8 cellular contexts compared by ENCODE assay signal in genomic region chr22:21938071-21938822, GRCh38. TPM values are rescaled to one million over a fixed set of nuclear protein-coding genes. Genes with fewer than 3 reads are reported as not detected.
A peak's percentile ranks its signal among the peaks of the same experiment; 100 is the strongest.
DNase-seq lines count a peak whose midpoint lies in the region; ATAC-seq and TF ChIP-seq lines count a peak whose summit lies in the region.

No MANE protein-coding gene starts in this region.

- no peaks in the 10 kb centered on the region for H3K9me3 ChIP-seq in SK-N-MC (ENCODE audit: low read depth, low read length)
- no peaks in the 10 kb centered on the region for H3K9me3 ChIP-seq in osteoblast (ENCODE audit: low read depth, low read length)
- no peaks in the 10 kb centered on the region for H3K9me3 ChIP-seq in testis

- H3K9ac ChIP-seq in SK-N-MC (ENCODE audit: insufficient read length): peak overlapping the region; percentile 80

- peaks cover 24% of the 10 kb centered on the region for H3K27me3 Mint-ChIP-seq in glutamatergic neuron (ENCODE audit: unreplicated experiment)

- ATAC-seq in activated naive CD4-positive, alpha-beta T cell treated with anti-CD3 and anti-CD28 coated beads, Interleukin-2, amount 50 U/mL, for 72 hours: peak; percentile 91 to 97

- no peaks in the 10 kb centered on the region for H3K9me3 Mint-ChIP-seq in activated naive CD4-positive, alpha-beta T cell treated with anti-CD3 and anti-CD28 coated beads, Interleukin-2, amount 50 U/mL, for 72 hours
- H3K9me3 Mint-ChIP-seq in glutamatergic neuron (ENCODE audit: unreplicated experiment): peaks cover 33% of the 10 kb centered on the region

- WGBS in testis, 2 donors: 2 to 4% methylated on average over 18 to 37 of the region's 42 CpGs

- peak overlapping the region; percentile 92 for H3K4me2 ChIP-seq in osteoblast (ENCODE audit: insufficient read depth, low read length)

- intact Hi-C loops in testis (cut with DNase I; ENCODE audit: low total_unique reads): loop anchor here (10.0 kb wide), 1 partner anchor 163 kb away; no protein-coding TSS in a partner anchor

- H3K27ac Mint-ChIP-seq in activated naive CD4-positive, alpha-beta T cell treated with anti-CD3 and anti-CD28 coated beads, Interleukin-2, amount 50 U/mL, for 72 hours: peak overlapping the region; percentile 85 to 94
- peak overlapping the region; percentile 98 for H3K27ac Mint-ChIP-seq in glutamatergic neuron (ENCODE audit: unreplicated experiment)

- H3K4me1 ChIP-seq in osteoblast (ENCODE audit: insufficient read depth, low read length): peaks cover 33% of the 10 kb centered on the region
- H3K4me1 ChIP-seq in testis: peaks cover 21% of the 10 kb centered on the region

- peaks cover 53% of the 10 kb centered on the region for H3K4me1 Mint-ChIP-seq in glutamatergic neuron (ENCODE audit: low read depth, unreplicated experiment)

- H3K4me3 Mint-ChIP-seq in glutamatergic neuron (ENCODE audit: unreplicated experiment): peak overlapping the region; percentile 78

- CTCF ChIA-PET in HEK293T (lab: Yijun Ruan, JAX): interaction anchor here (0.7 to 2.0 kb wide), 12 partner anchors 10 to 240 kb away, joined by 3 to 17 read pairs (median 4); partner anchors contain the start of gene PPM1F

- TF ChIP-seq CTCF in glutamatergic neuron (IDR thresholded peaks at IDR 0.05; ENCODE audit: partially characterized antibody, unreplicated experiment): peak; percentile 100
- peak; percentile 95 for TF ChIP-seq CTCF in osteoblast (IDR thresholded peaks at IDR 0.05; ENCODE audit: extremely low read depth, low read depth, low read length)
- peak; percentile 99 for TF ChIP-seq CTCF in testis (IDR thresholded peaks at IDR 0.05)

- H3K27ac ChIP-seq in SK-N-MC: peak overlapping the region; percentile 87
- H3K27ac ChIP-seq in osteoblast (ENCODE audit: low read depth, low read length): peak overlapping the region; percentile 92
- peak overlapping the region; percentile 89 to 95 for H3K27ac ChIP-seq in testis

- no peaks in the 10 kb centered on the region for H3K27me3 ChIP-seq in osteoblast (ENCODE audit: insufficient read depth, low read length)
- H3K27me3 ChIP-seq in testis: no peaks in the 10 kb centered on the region

- H2AFZ ChIP-seq in osteoblast (ENCODE audit: low read length): peak overlapping the region; percentile 91

- peaks cover 6% of the 10 kb centered on the region; the same call in 1 of the 2 replicates for H3K36me3 ChIP-seq in SK-N-MC (ENCODE audit: insufficient read depth, low read length)
- peaks cover 43% of the 10 kb centered on the region for H3K36me3 ChIP-seq in osteoblast (ENCODE audit: insufficient read depth, low read length)
- H3K36me3 ChIP-seq in testis (ENCODE audit: low read depth, missing control alignments): no peaks in the 10 kb centered on the region

- H4K20me1 ChIP-seq in osteoblast (ENCODE audit: insufficient read depth, low read length): no peaks in the 10 kb centered on the region

- TF ChIP-seq POLR2A in testis (IDR thresholded peaks at IDR 0.05): no peak

- H3K4me3 ChIP-seq in SK-N-MC (peak overlapping the region; percentile 88), osteoblast (ENCODE audit: insufficient read depth, low read length) (peak overlapping the region; percentile 83), testis (peak overlapping the region; percentile 64 to 69)

- H3K36me3 Mint-ChIP-seq in activated naive CD4-positive, alpha-beta T cell treated with anti-CD3 and anti-CD28 coated beads, Interleukin-2, amount 50 U/mL, for 72 hours: no peaks in the 10 kb centered on the region
- no peaks in the 10 kb centered on the region for H3K36me3 Mint-ChIP-seq in glutamatergic neuron (ENCODE audit: unreplicated experiment)

- peaks cover 54% of the 10 kb centered on the region for H3K79me2 ChIP-seq in osteoblast (ENCODE audit: insufficient read depth, low read length)

- DNase-seq in ELR (ENCODE audit: low read depth): peak; percentile 90
- peak; percentile 97 for DNase-seq in HEK293T (ENCODE audit: extremely low spot score)
- DNase-seq in NAMALWA (ENCODE audit: low spot score): peak; percentile 92
- DNase-seq in SK-N-MC (ENCODE audit: low read depth, low spot score): no peak
- DNase-seq in activated naive CD4-positive, alpha-beta T cell treated with anti-CD3 and anti-CD28 coated beads, Interleukin-2, amount 50 U/mL, for 72 hours (ENCODE audit: low spot score in 2 of 2): peak; percentile 90 to 96
- peak; percentile 99 for DNase-seq in glutamatergic neuron
- DNase-seq in osteoblast (ENCODE audit: insufficient read length, low spot score, missing footprints): peak; percentile 91
- peak; percentile 96 for DNase-seq in testis

- POLR2A ChIA-PET in HEK293T (lab: Yijun Ruan, JAX): interaction anchor here (0.5 to 2.3 kb wide), 3 partner anchors 14 to 225 kb away, joined by 3 to 7 read pairs (median 3); partner anchors contain the start of gene PPM1F

TF ChIP-seq in HEK293T, 16 proteins besides CTCF, POLR2A, EP300 and RAD21:
- TF ChIP-seq ZNF384 (IDR thresholded peaks at IDR 0.05): no peak
- no peak for TF ChIP-seq ARNT (IDR thresholded peaks at IDR 0.05)
- no peak for TF ChIP-seq FOXA1 (IDR thresholded peaks at IDR 0.05)
- TF ChIP-seq LEF1 (IDR thresholded peaks at IDR 0.05; ENCODE audit: borderline replicate concordance): no peak
- TF ChIP-seq BHLHE40 (IDR thresholded peaks at IDR 0.05; ENCODE audit: borderline replicate concordance): no peak
- TF ChIP-seq TARDBP (IDR thresholded peaks at IDR 0.05): no peak
- no peak for TF ChIP-seq HDGF (IDR thresholded peaks at IDR 0.05; ENCODE audit: borderline replicate concordance)
- peak; percentile 33 for TF ChIP-seq ELF4 (IDR thresholded peaks at IDR 0.05)
- TF ChIP-seq NFRKB (IDR thresholded peaks at IDR 0.05): peak; percentile 53
- no peak for TF ChIP-seq CTBP1 (IDR thresholded peaks at IDR 0.05; ENCODE audit: borderline replicate concordance)
- TF ChIP-seq, protein P1, sequence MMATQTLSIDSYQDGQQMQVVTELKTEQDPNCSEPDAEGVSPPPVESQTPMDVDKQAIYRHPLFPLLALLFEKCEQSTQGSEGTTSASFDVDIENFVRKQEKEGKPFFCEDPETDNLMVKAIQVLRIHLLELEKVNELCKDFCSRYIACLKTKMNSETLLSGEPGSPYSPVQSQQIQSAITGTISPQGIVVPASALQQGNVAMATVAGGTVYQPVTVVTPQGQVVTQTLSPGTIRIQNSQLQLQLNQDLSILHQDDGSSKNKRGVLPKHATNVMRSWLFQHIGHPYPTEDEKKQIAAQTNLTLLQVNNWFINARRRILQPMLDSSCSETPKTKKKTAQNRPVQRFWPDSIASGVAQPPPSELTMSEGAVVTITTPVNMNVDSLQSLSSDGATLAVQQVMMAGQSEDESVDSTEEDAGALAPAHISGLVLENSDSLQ (IDR thresholded peaks at IDR 0.05): no peak
- TF ChIP-seq L3MBTL2 (conservative IDR thresholded peaks at IDR 0.05): no peak; the same call in 1 of the 2 replicates
- peak; percentile 66; the same call in 1 of the 2 replicates for TF ChIP-seq FOXM1 (IDR thresholded peaks at IDR 0.05; ENCODE audit: borderline replicate concordance)
- no peak for TF ChIP-seq FOXK2 (IDR thresholded peaks at IDR 0.05)

RNA-seq across cellular contexts. Expression of gene PPM1F, which starts 14.4 kb away (rescaled TPM):
- total RNA-seq in activated naive CD4-positive, alpha-beta T cell treated with anti-CD3 and anti-CD28 coated beads, Interleukin-2, amount 50 U/mL, for 72 hours: 10 to 100 TPM; 16.8 to 17.5 TPM
- 40.1 TPM for total RNA-seq in glutamatergic neuron (ENCODE audit: unreplicated experiment)
- 22.8 and 24.5 TPM in 2 replicates for total RNA-seq in osteoblast
- total RNA-seq in testis: 10 to 100 TPM; 22.4 to 22.7 TPM
- polyA plus RNA-seq in testis (ENCODE audit: insufficient read depth, low read depth, low replicate concordance): 17.4 TPM

RNA-seq across cellular contexts. Expression of gene TOP3B, which starts 44.3 kb away (rescaled TPM):
- 10 to 100 TPM; 41.4 to 42.7 TPM for total RNA-seq in activated naive CD4-positive, alpha-beta T cell treated with anti-CD3 and anti-CD28 coated beads, Interleukin-2, amount 50 U/mL, for 72 hours
- 83.5 TPM for total RNA-seq in glutamatergic neuron (ENCODE audit: unreplicated experiment)
- total RNA-seq in osteoblast: 27.9 and 33.6 TPM in 2 replicates
- total RNA-seq in testis: 10 to 100 TPM; 65.5 to 70.5 TPM
- polyA plus RNA-seq in testis (ENCODE audit: insufficient read depth, low read depth, low replicate concordance): 19.1 TPM
